In genomic region chr5:138873096-138873885, GRCh38 we compare ENCODE assay signal across 1 cellular context.
TF ChIP-seq lines count a peak whose summit lies in the region.

No MANE protein-coding gene starts in this region.

TF ChIP-seq in endothelial cell of umbilical vein, 7 proteins besides CTCF, POLR2A, EP300 and RAD21 (continued from another document):
- no peak for TF ChIP-seq EZH2 (IDR thresholded peaks at IDR 0.05; ENCODE audit: borderline replicate concordance, low read depth, low read length, severe bottlenecking)
